ENCODE assay signal across 8 cellular contexts in the genomic region with DNA sequence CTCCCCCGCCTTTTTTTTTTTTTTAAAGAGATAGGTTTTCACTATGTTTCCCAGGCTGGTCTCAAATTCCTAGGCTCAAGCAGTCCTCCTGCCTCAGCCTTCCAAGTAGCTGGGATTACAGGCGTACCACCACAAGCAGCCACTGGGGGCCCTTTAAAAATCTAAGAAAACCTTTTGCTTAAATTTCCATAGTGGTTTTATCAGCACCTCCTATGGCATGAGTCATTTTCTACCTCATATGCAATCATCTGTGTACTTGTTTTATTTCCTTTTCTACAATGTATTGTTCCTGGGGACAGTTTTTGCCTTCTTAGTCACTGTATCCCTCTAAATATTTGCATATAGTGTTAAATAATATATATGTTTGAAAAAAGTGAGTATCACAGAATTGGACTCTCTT. TPM values are rescaled to one million over a fixed set of nuclear protein-coding genes. Genes with fewer than 3 reads are reported as not detected.
DNase-seq lines count a peak whose midpoint lies in the region; ATAC-seq and TF ChIP-seq lines count a peak whose summit lies in the region.

No MANE protein-coding gene starts in this region.

- peak overlapping the region in 2 of 3 donors; percentile 65 to 91 for H3K27ac Mint-ChIP-seq in IgD-negative memory B cell
- no peak overlapping the region for H3K27ac Mint-ChIP-seq in WTC11

- intact Hi-C loops in posterior vena cava (cut with DNase I) = no loop called here

- ATAC-seq in WTC11 = peak; percentile 65
- ATAC-seq in esophagus mucosa = peak; percentile 78

- CTCF ChIA-PET in WTC11 (lab: Charles Lee) = interaction anchor here (0.7 to 1.2 kb wide), 5 partner anchors 9 to 488 kb away, joined by 3 to 8 read pairs (median 4); no protein-coding TSS in a partner anchor

- H3K4me3 Mint-ChIP-seq in IgD-negative memory B cell (peak overlapping the region in 2 of 4 donors; percentile 27 to 77), WTC11 (no peak overlapping the region)

- POLR2A ChIA-PET in WTC11 (lab: Charles Lee) = interaction anchor here (0.6 kb wide), 1 partner anchor 9 kb away, joined by 3 read pairs; no protein-coding TSS in a partner anchor

- H3K4me1 Mint-ChIP-seq in IgD-negative memory B cell (peaks cover 54 to 76% (median 62%) of the 10 kb centered on the region in 3 donors), WTC11 (peaks cover 22% of the 10 kb centered on the region)

- H3K27me3 Mint-ChIP-seq in IgD-negative memory B cell (peaks cover 1% of the 10 kb centered on the region), WTC11 (ENCODE audit: low read depth) (no peaks in the 10 kb centered on the region)

- peak; percentile 6 for DNase-seq in NCI-H2196 (lab: John Stamatoyannopoulos, UW; ENCODE audit: unreplicated experiment)
- DNase-seq in NCI-H2196 treated with DMSO at 0.1 percent for 48 hours (lab: John Stamatoyannopoulos, UW; ENCODE audit: unreplicated experiment) = no peak
- peak; percentile 41 for DNase-seq in WTC11 (ENCODE audit: low spot score)
- DNase-seq in stimulated activated CD4-positive, alpha-beta T cell treated with anti-CD3 and anti-CD28 coated beads, Interleukin-2, amount 100 ng/mL, for 24 hours = peak; percentile 59 to 63
- no peak for DNase-seq in KG1 (lab: John Stamatoyannopoulos, UW)
- DNase-seq in posterior vena cava (ENCODE audit: low spot score) = no peak

- H3K36me3 Mint-ChIP-seq in IgD-negative memory B cell = no peaks in the 10 kb centered on the region
- H3K36me3 Mint-ChIP-seq in WTC11 = peaks cover 2% of the 10 kb centered on the region; the same call in 1 of the 2 replicates

- TF ChIP-seq CTCF in WTC11 (IDR thresholded peaks at IDR 0.05) = peak; percentile 29; the same call in 1 of the 2 replicates

- no peaks in the 10 kb centered on the region for H3K9me3 Mint-ChIP-seq in IgD-negative memory B cell
- no peaks in the 10 kb centered on the region for H3K9me3 Mint-ChIP-seq in WTC11

TF ChIP-seq in WTC11, 78 proteins besides CTCF, POLR2A, EP300 and RAD21 (continues in another document):
- no peak for TF ChIP-seq NR1H2 (CRISPR knock-in tag; IDR thresholded peaks at IDR 0.05)
- TF ChIP-seq HMGXB4 (CRISPR knock-in tag; IDR thresholded peaks at IDR 0.05) = no peak
- no peak for TF ChIP-seq HMGA2 (CRISPR knock-in tag; IDR thresholded peaks at IDR 0.05)
- no peak for TF ChIP-seq MYBL2 (CRISPR knock-in tag; IDR thresholded peaks at IDR 0.05)
- TF ChIP-seq, protein P1, sequence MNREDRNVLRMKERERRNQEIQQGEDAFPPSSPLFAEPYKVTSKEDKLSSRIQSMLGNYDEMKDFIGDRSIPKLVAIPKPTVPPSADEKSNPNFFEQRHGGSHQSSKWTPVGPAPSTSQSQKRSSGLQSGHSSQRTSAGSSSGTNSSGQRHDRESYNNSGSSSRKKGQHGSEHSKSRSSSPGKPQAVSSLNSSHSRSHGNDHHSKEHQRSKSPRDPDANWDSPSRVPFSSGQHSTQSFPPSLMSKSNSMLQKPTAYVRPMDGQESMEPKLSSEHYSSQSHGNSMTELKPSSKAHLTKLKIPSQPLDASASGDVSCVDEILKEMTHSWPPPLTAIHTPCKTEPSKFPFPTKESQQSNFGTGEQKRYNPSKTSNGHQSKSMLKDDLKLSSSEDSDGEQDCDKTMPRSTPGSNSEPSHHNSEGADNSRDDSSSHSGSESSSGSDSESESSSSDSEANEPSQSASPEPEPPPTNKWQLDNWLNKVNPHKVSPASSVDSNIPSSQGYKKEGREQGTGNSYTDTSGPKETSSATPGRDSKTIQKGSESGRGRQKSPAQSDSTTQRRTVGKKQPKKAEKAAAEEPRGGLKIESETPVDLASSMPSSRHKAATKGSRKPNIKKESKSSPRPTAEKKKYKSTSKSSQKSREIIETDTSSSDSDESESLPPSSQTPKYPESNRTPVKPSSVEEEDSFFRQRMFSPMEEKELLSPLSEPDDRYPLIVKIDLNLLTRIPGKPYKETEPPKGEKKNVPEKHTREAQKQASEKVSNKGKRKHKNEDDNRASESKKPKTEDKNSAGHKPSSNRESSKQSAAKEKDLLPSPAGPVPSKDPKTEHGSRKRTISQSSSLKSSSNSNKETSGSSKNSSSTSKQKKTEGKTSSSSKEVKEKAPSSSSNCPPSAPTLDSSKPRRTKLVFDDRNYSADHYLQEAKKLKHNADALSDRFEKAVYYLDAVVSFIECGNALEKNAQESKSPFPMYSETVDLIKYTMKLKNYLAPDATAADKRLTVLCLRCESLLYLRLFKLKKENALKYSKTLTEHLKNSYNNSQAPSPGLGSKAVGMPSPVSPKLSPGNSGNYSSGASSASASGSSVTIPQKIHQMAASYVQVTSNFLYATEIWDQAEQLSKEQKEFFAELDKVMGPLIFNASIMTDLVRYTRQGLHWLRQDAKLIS (CRISPR knock-in tag; IDR thresholded peaks at IDR 0.05; ENCODE audit: borderline replicate concordance) = no peak
- TF ChIP-seq, protein P2, sequence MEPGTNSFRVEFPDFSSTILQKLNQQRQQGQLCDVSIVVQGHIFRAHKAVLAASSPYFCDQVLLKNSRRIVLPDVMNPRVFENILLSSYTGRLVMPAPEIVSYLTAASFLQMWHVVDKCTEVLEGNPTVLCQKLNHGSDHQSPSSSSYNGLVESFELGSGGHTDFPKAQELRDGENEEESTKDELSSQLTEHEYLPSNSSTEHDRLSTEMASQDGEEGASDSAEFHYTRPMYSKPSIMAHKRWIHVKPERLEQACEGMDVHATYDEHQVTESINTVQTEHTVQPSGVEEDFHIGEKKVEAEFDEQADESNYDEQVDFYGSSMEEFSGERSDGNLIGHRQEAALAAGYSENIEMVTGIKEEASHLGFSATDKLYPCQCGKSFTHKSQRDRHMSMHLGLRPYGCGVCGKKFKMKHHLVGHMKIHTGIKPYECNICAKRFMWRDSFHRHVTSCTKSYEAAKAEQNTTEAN (CRISPR knock-in tag; IDR thresholded peaks at IDR 0.05) = no peak
- TF ChIP-seq OVOL2 (CRISPR knock-in tag; IDR thresholded peaks at IDR 0.05; ENCODE audit: borderline replicate concordance) = no peak
- TF ChIP-seq PRDM15 (CRISPR knock-in tag; IDR thresholded peaks at IDR 0.05) = no peak
- no peak for TF ChIP-seq ESRRA (CRISPR knock-in tag; IDR thresholded peaks at IDR 0.05; ENCODE audit: borderline replicate concordance)
- no peak for TF ChIP-seq ZNF416 (CRISPR knock-in tag; IDR thresholded peaks at IDR 0.05)
- TF ChIP-seq TEAD1 (CRISPR knock-in tag; IDR thresholded peaks at IDR 0.05) = no peak
- no peak for TF ChIP-seq MAX (CRISPR knock-in tag; IDR thresholded peaks at IDR 0.05)
- no peak for TF ChIP-seq NR2C2 (CRISPR knock-in tag; IDR thresholded peaks at IDR 0.05)
- TF ChIP-seq SMAD4 (CRISPR knock-in tag; IDR thresholded peaks at IDR 0.05) = no peak
- TF ChIP-seq, protein P3, sequence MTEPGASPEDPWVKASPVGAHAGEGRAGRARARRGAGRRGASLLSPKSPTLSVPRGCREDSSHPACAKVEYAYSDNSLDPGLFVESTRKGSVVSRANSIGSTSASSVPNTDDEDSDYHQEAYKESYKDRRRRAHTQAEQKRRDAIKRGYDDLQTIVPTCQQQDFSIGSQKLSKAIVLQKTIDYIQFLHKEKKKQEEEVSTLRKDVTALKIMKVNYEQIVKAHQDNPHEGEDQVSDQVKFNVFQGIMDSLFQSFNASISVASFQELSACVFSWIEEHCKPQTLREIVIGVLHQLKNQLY (CRISPR knock-in tag; IDR thresholded peaks at IDR 0.05) = no peak

RNA-seq across cellular contexts. Expression of gene GNA13, which starts 29.2 kb away (rescaled TPM):
- 37.3 TPM for polyA plus RNA-seq in IgD-negative memory B cell
- total RNA-seq in WTC11 (2021) (48.7 to 51.4 TPM (median 48.8 TPM) in 3 replicates), esophagus mucosa (16.9 TPM), posterior vena cava (10 to 100 TPM; 43.0 to 54.0 TPM)

Comparison
In these comparisons a context has a peak if more than half of its experiments do, and no peak if none do; other contexts are left out.
1. DNase-seq: peak in NCI-H2196 (single experiment), WTC11 (single experiment) and stimulated activated CD4-positive, alpha-beta T cell treated with anti-CD3 and anti-CD28 coated beads, Interleukin-2, amount 100 ng/mL, for 24 hours (2 of 2); none in NCI-H2196 treated with DMSO at 0.1 percent for 48 hours (single experiment), KG1 (single experiment) and posterior vena cava (single experiment).